ENCODE assay signal across 15 cellular contexts in the genomic region with DNA sequence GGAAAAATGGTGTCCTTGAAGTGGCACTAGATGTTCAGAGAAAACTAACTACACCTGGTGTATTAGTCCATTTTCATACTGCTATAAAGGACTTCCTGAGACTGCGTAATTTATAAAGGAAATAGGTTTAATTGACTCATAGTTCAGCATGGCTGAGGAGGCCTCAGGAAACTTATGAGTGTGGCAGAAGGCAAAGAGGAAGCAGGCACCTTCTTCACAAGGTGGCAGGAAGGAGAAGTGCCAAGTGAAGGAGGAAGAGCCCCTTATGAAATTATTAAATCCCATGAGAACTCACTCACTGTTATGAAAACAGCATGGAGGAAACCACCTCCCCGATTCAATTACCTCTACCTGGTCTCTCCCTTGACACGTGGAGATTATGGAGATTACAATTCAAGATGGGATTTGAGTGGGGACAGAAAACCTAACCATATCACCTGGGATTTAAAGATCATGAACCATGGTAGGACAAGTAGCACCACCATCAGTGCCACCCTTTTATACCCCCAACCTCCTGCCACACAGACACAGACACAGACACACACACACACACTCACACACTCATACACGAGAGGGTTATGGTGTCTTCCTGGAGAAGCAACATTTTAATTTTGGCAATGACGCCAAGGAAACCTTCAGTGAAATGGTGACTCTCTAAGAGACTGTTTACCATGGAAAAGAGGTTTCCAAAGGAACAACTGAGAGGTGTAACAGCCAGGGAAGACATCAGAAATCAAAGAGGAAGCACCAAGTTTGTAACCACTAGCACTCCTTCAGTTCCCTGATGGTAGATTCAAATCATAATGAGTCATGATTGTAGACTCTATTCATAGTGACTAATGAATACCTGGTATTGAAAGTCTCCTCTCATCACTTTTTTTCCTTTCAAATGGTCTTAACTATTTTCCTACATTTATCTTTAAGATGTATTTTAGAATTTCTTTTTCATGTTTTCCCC. TPM values are rescaled to one million over a fixed set of nuclear protein-coding genes. Genes with fewer than 3 reads are reported as not detected.
DNase-seq lines count a peak whose midpoint lies in the region; ATAC-seq, FAIRE-seq and TF ChIP-seq lines count a peak whose summit lies in the region.
"Had no signal": no experiment of that assay in that cellular context is flagged by ENCODE, and none has a peak within 500 bp of the region (broad histone marks: within the 10 kb centered on the region; RNA-seq: fewer than 3 reads in every experiment).

No MANE protein-coding gene starts in this region.

- H3K9me1 ChIP-seq in keratinocyte (ENCODE audit: control insufficient read depth, extremely low read depth, insufficient read depth, low read length): no peaks in the 10 kb centered on the region

- peak overlapping the region in 9 of 11 experiments; percentile 6 to 68 (median 57); a peak in 16 of 22 replicates for H3K27ac ChIP-seq in BLaER1 treated with 17β-estradiol and CSF1 and Interleukin-3, amounts not matched to agents 10 nM and 100 nM
- H3K27ac ChIP-seq in SK-N-SH (ENCODE audit: low read depth in 2 of 2, low read length in 1 of 2) (no peak overlapping the region), keratinocyte (ENCODE audit: control insufficient read depth, insufficient read depth, low read length) (no peak overlapping the region)
- H3K27ac ChIP-seq: cardiac muscle cell, SK-N-MC had no signal

- FAIRE-seq in H54 (lab: Jason Lieb, UNC): peak; percentile 90
- peak; percentile 85 for FAIRE-seq in keratinocyte (lab: Jason Lieb, UNC)

- H2AFZ ChIP-seq in SK-N-SH (ENCODE audit: low read depth) (no peak overlapping the region), keratinocyte (ENCODE audit: control insufficient read depth, low read length) (no peak overlapping the region)

- H3K4me1 ChIP-seq in BLaER1 treated with 17β-estradiol and CSF1 and Interleukin-3, amounts not matched to agents 10 nM and 100 nM: peaks cover 0 to 12% (median 8%) of the 10 kb centered on the region in 10 experiments; a peak in 9 of 20 replicates
- peaks cover 0 to 4% of the 10 kb centered on the region in 2 experiments; a peak in 1 of 4 replicates for H3K4me1 ChIP-seq in SK-N-SH (ENCODE audit: control insufficient read depth in 1 of 2, insufficient read depth in 2 of 2, low read depth in 1 of 2, low read length in 1 of 2)
- H3K4me1 ChIP-seq in keratinocyte (ENCODE audit: control insufficient read depth, extremely low read depth, insufficient read depth, low read length): peaks cover 2% of the 10 kb centered on the region

- peak overlapping the region in 5 of 11 experiments; percentile 12 to 25 (median 15); a peak in 5 of 22 replicates for H3K4me2 ChIP-seq in BLaER1 treated with 17β-estradiol and CSF1 and Interleukin-3, amounts not matched to agents 10 nM and 100 nM
- H3K4me2 ChIP-seq in SK-N-SH (no peak overlapping the region), keratinocyte (ENCODE audit: control insufficient read depth, extremely low read depth, insufficient read depth, low read depth, low read length) (no peak overlapping the region)

- dilution Hi-C loops in keratinocyte (cut with MboI; ENCODE audit: extremely low pct_ligation_motif_present, low sequenced_read_pairs): no loop called here

- H3K36me3 ChIP-seq in BLaER1 treated with 17β-estradiol and CSF1 and Interleukin-3, amounts not matched to agents 10 nM and 100 nM: peaks cover 4 to 50% (median 40%) of the 10 kb centered on the region in 11 experiments; a peak in 20 of 22 replicates
- H3K36me3 ChIP-seq in SK-N-SH (replicated peaks in 1 of 2; ENCODE audit: control insufficient read depth in 1 of 2, insufficient read depth in 2 of 2, low read length in 1 of 2) (no peaks in the 10 kb centered on the region), keratinocyte (ENCODE audit: control insufficient read depth in 2 of 2, extremely low read depth in 1 of 2, insufficient read depth in 2 of 2, low read length in 2 of 2) (no peaks in the 10 kb centered on the region)
- H3K36me3 ChIP-seq: cardiac muscle cell had no signal

- no peak overlapping the region for H3K4me3 ChIP-seq in BLaER1 treated with 17β-estradiol and CSF1 and Interleukin-3, amounts not matched to agents 10 nM and 100 nM
- H3K4me3 ChIP-seq in SK-N-SH (ENCODE audit: low read depth in 2 of 2, low read length in 1 of 2): no peak overlapping the region
- H3K4me3 ChIP-seq in keratinocyte (ENCODE audit: control insufficient read depth in 2 of 3, extremely low read depth in 1 of 3, insufficient read depth in 2 of 3, low read depth in 1 of 3, low read length in 3 of 3): no peak overlapping the region
- H3K4me3 ChIP-seq: cardiac muscle cell, SK-N-MC had no signal

- ATAC-seq in HG03108 (IDR thresholded peaks at IDR 0.05; ENCODE audit: unreplicated experiment) (no peak), GM18502 (IDR thresholded peaks at IDR 0.05; ENCODE audit: poor library complexity, unreplicated experiment) (no peak)
- ATAC-seq: left cardiac atrium, sciatic nerve had no signal

- peaks cover 57 to 81% (median 66%) of the 10 kb centered on the region in 11 experiments for H3K9me3 ChIP-seq in BLaER1 treated with 17β-estradiol and CSF1 and Interleukin-3, amounts not matched to agents 10 nM and 100 nM (replicated peaks in 1 of 11)
- H3K9me3 ChIP-seq in SK-N-SH: no peaks in the 10 kb centered on the region
- no peaks in the 10 kb centered on the region for H3K9me3 ChIP-seq in keratinocyte (ENCODE audit: control insufficient read depth, low read depth, low read length)

- DNase-seq in H54 (ENCODE audit: insufficient read length, low spot score): no peak
- no peak for DNase-seq in SK-N-SH
- no peak for DNase-seq in keratinocyte (ENCODE audit: low read depth, low spot score)
- DNase-seq in DMS 273 (lab: John Stamatoyannopoulos, UW; ENCODE audit: unreplicated experiment): no peak
- DNase-seq: activated CD4-positive, CD25-positive, alpha-beta regulatory T cell treated with anti-CD3 and anti-CD28 coated beads, Interleukin-2, amount 50 U/mL, for 72 hours; activated effector memory CD4-positive, alpha-beta T cell treated with Interleukin-2 at 50 U/mL for 16 hours; glutamatergic neuron; left cardiac atrium; NCI-H187 had no signal

- POLR2A ChIA-PET in SK-N-SH (lab: Yijun Ruan, JAX): no interaction called here

- no peak for TF ChIP-seq CTCF in SK-N-SH (IDR thresholded peaks at IDR 0.05)
- no peak for TF ChIP-seq CTCF in keratinocyte (optimal IDR thresholded peaks at IDR 0.05 in 1 of 3, IDR thresholded peaks at IDR 0.05 in 1 of 3, conservative IDR thresholded peaks at IDR 0.05 in 1 of 3; ENCODE audit: extremely low read depth in 1 of 3, insufficient read depth in 2 of 3, low read length in 3 of 3)

- no peaks in the 10 kb centered on the region for H3K79me2 ChIP-seq in SK-N-SH (ENCODE audit: insufficient read depth)
- no peaks in the 10 kb centered on the region for H3K79me2 ChIP-seq in keratinocyte (ENCODE audit: control insufficient read depth, insufficient read depth, low read length)

- H3K27me3 ChIP-seq in BLaER1 treated with 17β-estradiol and CSF1 and Interleukin-3, amounts not matched to agents 10 nM and 100 nM: no peaks in the 10 kb centered on the region
- H3K27me3 ChIP-seq in SK-N-SH (ENCODE audit: insufficient read depth) (no peaks in the 10 kb centered on the region), keratinocyte (ENCODE audit: control insufficient read depth, extremely low read depth, insufficient read depth, low read length) (no peaks in the 10 kb centered on the region)
- H3K27me3 ChIP-seq: cardiac muscle cell had no signal

- no peaks in the 10 kb centered on the region for H4K20me1 ChIP-seq in BLaER1 treated with 17β-estradiol and CSF1 and Interleukin-3, amounts not matched to agents 10 nM and 100 nM
- H4K20me1 ChIP-seq in SK-N-SH (ENCODE audit: insufficient read depth) (no peaks in the 10 kb centered on the region), keratinocyte (ENCODE audit: control insufficient read depth, extremely low read depth, insufficient read depth, low read length) (no peaks in the 10 kb centered on the region)

- no peaks in the 10 kb centered on the region for H3K9me2 ChIP-seq in SK-N-SH

- TF ChIP-seq RAD21 in SK-N-SH (IDR thresholded peaks at IDR 0.05; ENCODE audit: low read length): no peak

- peaks cover 6% of the 10 kb centered on the region for H3F3A ChIP-seq in SK-N-SH (replicated peaks; ENCODE audit: insufficient read depth)

- CTCF ChIA-PET in SK-N-SH (lab: Yijun Ruan, JAX): no interaction called here

- TF ChIP-seq POLR2A in H54 (IDR thresholded peaks at IDR 0.05; ENCODE audit: low read depth, low read length): no peak

- H3K9ac ChIP-seq in BLaER1 treated with 17β-estradiol and CSF1 and Interleukin-3, amounts not matched to agents 10 nM and 100 nM: no peak overlapping the region; a peak in 1 of 22 replicates
- H3K9ac ChIP-seq in SK-N-SH (no peak overlapping the region), keratinocyte (ENCODE audit: control insufficient read depth, extremely low read depth, insufficient read depth, low read length) (no peak overlapping the region)

- no peak for TF ChIP-seq EP300 in SK-N-SH (IDR thresholded peaks at IDR 0.05; ENCODE audit: borderline replicate concordance in 1 of 2, low read depth in 1 of 2, low read length in 1 of 2)

- 75% methylated on average over 5 of the region's 5 CpGs for WGBS in SK-N-SH (ENCODE audit: low lambda C conversion rate)

TF ChIP-seq in SK-N-SH, 30 proteins besides CTCF, POLR2A, EP300 and RAD21:
- TF ChIP-seq TEAD4 (IDR thresholded peaks at IDR 0.05; ENCODE audit: borderline replicate concordance, insufficient read depth) (no peak), JUND (IDR thresholded peaks at IDR 0.05) (peak; percentile 28; the same call in 1 of the 2 replicates), FOSL2 (IDR thresholded peaks at IDR 0.05; ENCODE audit: borderline replicate concordance, low read depth) (peak; percentile 51; the same call in 1 of the 2 replicates)

RNA-seq across cellular contexts. Expression of a gene that starts 41.8 kb away (rescaled TPM):
- polyA plus RNA-seq in SK-N-SH (2012; rRNA removed) (0.05 and 0.10 TPM in 2 replicates), keratinocyte (not detected in 3 replicates)
- polyA plus RNA-seq in SK-N-SH (2012; cell fraction: cytosol; rRNA removed): 0.05 and 0.08 TPM in 2 replicates
- 0.08 and 0.25 TPM in 2 replicates for polyA plus RNA-seq in SK-N-SH (2012; cell fraction: nucleus; rRNA removed)
- polyA plus RNA-seq in keratinocyte (2011; ENCODE audit: low read depth): not detected
- polyA plus RNA-seq in keratinocyte (2011; cell fraction: cytosol; rRNA removed): not detected in 2 replicates
- not detected in 2 replicates for polyA plus RNA-seq in keratinocyte (2011; cell fraction: nucleus; rRNA removed)
- 0.13 TPM in 1 of 2 replicates, not detected in the other for polyA plus RNA-seq in keratinocyte (2012; ENCODE audit: low replicate concordance)
- polyA minus RNA-seq in keratinocyte: not detected in 3 replicates
- not detected for polyA minus RNA-seq in keratinocyte (2011; cell fraction: cytosol; rRNA and poly(A)+ RNA removed)
- not detected in 2 replicates for polyA minus RNA-seq in keratinocyte (2011; cell fraction: nucleus; rRNA and poly(A)+ RNA removed)
- polyA plus RNA-seq: cardiac muscle cell had no signal

Comparison
In these comparisons a context has a peak if more than half of its experiments do, and no peak if none do; other contexts are left out.
1. H3K27ac ChIP-seq: peak in BLaER1 treated with 17β-estradiol and CSF1 and Interleukin-3, amounts not matched to agents 10 nM and 100 nM (9 of 11); none in SK-N-SH (0 of 2) and keratinocyte (single experiment).